ENCODE assay signal across 11 cellular contexts in the genomic region with DNA sequence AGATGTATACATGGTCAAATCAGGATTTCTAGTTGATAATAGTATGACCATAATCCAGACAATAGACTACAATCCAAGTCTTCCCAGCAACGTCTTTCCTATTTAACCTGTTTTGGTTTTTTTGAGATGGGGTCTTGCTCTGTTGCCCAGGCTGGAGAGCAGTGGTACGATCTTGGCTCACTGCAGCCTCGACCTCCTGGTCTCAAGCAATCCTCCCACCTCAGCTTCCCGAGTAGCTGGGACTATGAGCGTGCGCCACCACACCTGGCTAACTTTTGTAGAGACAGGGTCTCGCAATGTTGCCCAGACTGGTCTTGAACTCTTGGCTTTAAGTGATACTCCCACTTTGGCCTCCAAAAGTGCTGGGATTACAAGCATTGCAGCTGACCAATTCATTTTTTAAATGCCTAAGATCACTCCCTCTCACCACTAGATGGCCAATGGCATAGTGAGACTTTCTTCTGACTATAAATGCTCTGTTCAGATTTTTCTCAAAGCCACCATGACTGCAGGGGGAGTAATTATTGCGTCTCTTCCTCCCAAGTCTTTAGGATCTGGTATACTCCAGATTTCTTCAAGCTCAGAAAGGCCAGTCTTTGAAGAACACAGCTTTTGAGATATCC. TPM values are rescaled to one million over a fixed set of nuclear protein-coding genes. Genes with fewer than 3 reads are reported as not detected.
DNase-seq lines count a peak whose midpoint lies in the region; ATAC-seq, FAIRE-seq and TF ChIP-seq lines count a peak whose summit lies in the region.
"Had no signal": no experiment of that assay in that cellular context is flagged by ENCODE, and none has a peak within 500 bp of the region (broad histone marks: within the 10 kb centered on the region; RNA-seq: fewer than 3 reads in every experiment).

No MANE protein-coding gene starts in this region.

- peaks cover 0 to 10% of the 10 kb centered on the region in 2 experiments; a peak in 4 of 5 replicates for H3K4me1 ChIP-seq in K562 (replicated peaks in 1 of 2; ENCODE audit: control insufficient read depth in 2 of 2, insufficient read depth in 2 of 2, low read length in 2 of 2)

- H3K9ac ChIP-seq in K562 (ENCODE audit: insufficient read depth in 1 of 2, low read depth in 2 of 2, low read length in 2 of 2) = no peak overlapping the region

- no peak overlapping the region for H3K4me3 Mint-ChIP-seq in mesothelial cell of epicardium
- H3K4me3 Mint-ChIP-seq in activated CD4-positive, alpha-beta memory T cell treated with anti-CD3 and anti-CD28 coated beads, Interleukin-2, amount 10 ng/mL, durations not matched to agents 7 days and 5 days = no peak overlapping the region

- peak; percentile 64 for ATAC-seq in K562

- H3K27me3 ChIP-seq in K562 (ENCODE audit: control insufficient read depth in 2 of 2, insufficient read depth in 2 of 2, low read length in 2 of 2) = no peaks in the 10 kb centered on the region

- peaks cover 30% of the 10 kb centered on the region for H3K36me3 Mint-ChIP-seq in mesothelial cell of epicardium
- H3K36me3 Mint-ChIP-seq in activated CD4-positive, alpha-beta memory T cell treated with anti-CD3 and anti-CD28 coated beads, Interleukin-2, amount 10 ng/mL, durations not matched to agents 7 days and 5 days (ENCODE audit: low read depth) = peaks cover 52% of the 10 kb centered on the region

- TF ChIP-seq RAD21 in K562 (CRISPR knock-in tag; conservative IDR thresholded peaks at IDR 0.05 in 1 of 2, IDR thresholded peaks at IDR 0.05 in 1 of 2) = peak; percentile 21 to 35; a peak in 2 of 4 replicates

- no peak overlapping the region for H3K4me2 ChIP-seq in K562 (ENCODE audit: insufficient read depth, low read length)

- H3K27me3 Mint-ChIP-seq in mesothelial cell of epicardium (ENCODE audit: low read depth) = no peaks in the 10 kb centered on the region
- no peaks in the 10 kb centered on the region for H3K27me3 Mint-ChIP-seq in activated CD4-positive, alpha-beta memory T cell treated with anti-CD3 and anti-CD28 coated beads, Interleukin-2, amount 10 ng/mL, durations not matched to agents 7 days and 5 days

- in situ Hi-C loops in K562 (cut with MboI) = no loop called here

- intact Hi-C loops in K562 (cut with micrococcal nuclease) = no loop called here

- no TSS peak for BruUV-seq in K562 (replicated peaks; lab: Mats Ljungman, UMichigan)

- no peaks in the 10 kb centered on the region for H3K9me3 Mint-ChIP-seq in mesothelial cell of epicardium
- no peaks in the 10 kb centered on the region for H3K9me3 Mint-ChIP-seq in activated CD4-positive, alpha-beta memory T cell treated with anti-CD3 and anti-CD28 coated beads, Interleukin-2, amount 10 ng/mL, durations not matched to agents 7 days and 5 days

- peaks cover 1% of the 10 kb centered on the region; the same call in 2 of the 3 replicates for H3K36me3 ChIP-seq in K562 (ENCODE audit: control insufficient read depth, insufficient read depth, low read length)

- H3K4me1 Mint-ChIP-seq in mesothelial cell of epicardium = no peaks in the 10 kb centered on the region
- peaks cover 3% of the 10 kb centered on the region for H3K4me1 Mint-ChIP-seq in activated CD4-positive, alpha-beta memory T cell treated with anti-CD3 and anti-CD28 coated beads, Interleukin-2, amount 10 ng/mL, durations not matched to agents 7 days and 5 days

- peak; percentile 55 for FAIRE-seq in K562 (lab: Jason Lieb, UNC)
- no peak for FAIRE-seq in D721Med (lab: Jason Lieb, UNC)

- CTCF ChIA-PET in K562 (lab: Yijun Ruan, JAX; ENCODE audit: low intra/inter-chr PET ratio) = no interaction called here
- CTCF ChIA-PET in activated CD4-positive, alpha-beta memory T cell treated with anti-CD3 and anti-CD28 coated beads, Interleukin-2, amount 10 ng/mL, durations not matched to agents 7 days and 5 days (lab: Charles Lee) = interaction anchor here (0.6 to 2.1 kb wide), 9 partner anchors 10 to 197 kb away, joined by 3 to 13 read pairs (median 4); no protein-coding TSS in a partner anchor

- H3K27ac Mint-ChIP-seq in mesothelial cell of epicardium = no peak overlapping the region
- H3K27ac Mint-ChIP-seq in activated CD4-positive, alpha-beta memory T cell treated with anti-CD3 and anti-CD28 coated beads, Interleukin-2, amount 10 ng/mL, durations not matched to agents 7 days and 5 days = no peak overlapping the region

- no peaks in the 10 kb centered on the region for H3K79me2 ChIP-seq in K562 (ENCODE audit: control insufficient read depth, insufficient read depth, low read length)

- DNase-seq in DMS114 treated with DMSO at 0.1 percent for 48 hours (lab: John Stamatoyannopoulos, UW; ENCODE audit: unreplicated experiment) (peak; percentile 32), HT1080 (ENCODE audit: low read depth) (peak; percentile 10), K562 (ENCODE audit: extremely low read depth in 1 of 4, low spot score in 3 of 4) (peak; percentile 22 to 47 (median 31)), mesothelial cell of epicardium (ENCODE audit: low spot score in 2 of 2, unreplicated experiment in 2 of 2) (no peak), anterior cingulate cortex (lab: John Stamatoyannopoulos, UW) (no peak), KG1 (lab: John Stamatoyannopoulos, UW) (no peak), D721Med (ENCODE audit: insufficient read length, low spot score) (no peak)
- no peak for DNase-seq in activated CD4-positive, alpha-beta memory T cell treated with anti-CD3 and anti-CD28 coated beads, Interleukin-2, amount 10 ng/mL, durations not matched to agents 7 days and 5 days
- DNase-seq: activated CD4-positive, alpha-beta T cell treated with anti-CD3 and anti-CD28 coated beads for 4 hours; NCI-H1436 treated with DMSO at 0.1 percent for 48 hours had no signal

- TF ChIP-seq EP300 in K562 (IDR thresholded peaks at IDR 0.05; ENCODE audit: low read length) = no peak

- POLR2A ChIA-PET in K562 (lab: Yijun Ruan, JAX) = interaction anchor here (1.0 to 3.0 kb wide), 6 partner anchors 10 to 196 kb away, joined by 3 to 12 read pairs (median 4); a partner anchor contains a TSS
- POLR2A ChIA-PET in activated CD4-positive, alpha-beta memory T cell treated with anti-CD3 and anti-CD28 coated beads, Interleukin-2, amount 10 ng/mL, durations not matched to agents 7 days and 5 days (lab: Charles Lee) = interaction anchor here (1.4 to 2.1 kb wide), 3 partner anchors 9 to 196 kb away, joined by 5 to 11 read pairs (median 8); a partner anchor contains a TSS

- peak; percentile 45 to 62 (median 56); a peak in 5 of 6 replicates for TF ChIP-seq CTCF in K562 (IDR thresholded peaks at IDR 0.05 in 2 of 3, conservative IDR thresholded peaks at IDR 0.05 in 1 of 3; ENCODE audit: insufficient read depth in 2 of 3, low read depth in 1 of 3, low read length in 3 of 3)
- TF ChIP-seq CTCF in mesothelial cell of epicardium (IDR thresholded peaks at IDR 0.05; ENCODE audit: unreplicated experiment) = peak; percentile 43
- no peak for TF ChIP-seq CTCF in D721Med (IDR thresholded peaks at IDR 0.05; ENCODE audit: insufficient read depth, missing control alignments)

- no peak overlapping the region for H3K4me3 ChIP-seq in K562

- no peak overlapping the region for H2AFZ ChIP-seq in K562 (ENCODE audit: low read depth, low read length)

- no peak overlapping the region for H3K27ac ChIP-seq in K562 (ENCODE audit: extremely low read depth, low read depth, low read length)
- H3K27ac ChIP-seq: epithelial cell of prostate had no signal

- H3K9me1 ChIP-seq in K562 (ENCODE audit: control insufficient read depth, insufficient read depth, low read length) = no peaks in the 10 kb centered on the region

- WGBS in K562 (ENCODE audit: insufficient coverage, low coverage, missing lambda C conversion rate) = 83% methylated on average over 6 of the region's 8 CpGs

- 0 out of 2 replicates have a peak, but pooled peaks have one; percentile 50 for TF ChIP-seq POLR2A in K562 (conservative IDR thresholded peaks at IDR 0.05)

- no peaks in the 10 kb centered on the region for H4K20me1 ChIP-seq in K562 (replicated peaks; ENCODE audit: control insufficient read depth, insufficient read depth, low read length)

- H3K9me3 ChIP-seq in K562 (replicated peaks; ENCODE audit: control insufficient read depth, insufficient read depth, low read depth, low read length) = no peaks in the 10 kb centered on the region

TF ChIP-seq in K562, 482 proteins besides CTCF, POLR2A, EP300 and RAD21 (continues in another document):
- TF ChIP-seq POLR3G (IDR thresholded peaks at IDR 0.05; ENCODE audit: extremely low read depth, insufficient read length, insufficient replicate concordance) = no peak
- no peak for TF ChIP-seq SIRT6 (IDR thresholded peaks at IDR 0.05; ENCODE audit: low read depth, low read length)
- TF ChIP-seq ZNF121 (CRISPR knock-in tag; conservative IDR thresholded peaks at IDR 0.05) = peak; percentile 98

RNA-seq across cellular contexts. Expression of a gene that starts 47.6 kb away (rescaled TPM):
- 29.2 and 34.6 TPM in 2 replicates for total RNA-seq in HT1080 (2014; rRNA removed; shearing (Covaris generic))
- 32.2 and 34.1 TPM in 2 replicates for polyA plus RNA-seq in HT1080 (2015; cell fraction: cytosol; rRNA removed)
- 34.9 and 40.5 TPM in 2 replicates for polyA plus RNA-seq in HT1080 (2015; cell fraction: nucleus; rRNA removed)
- total RNA-seq in K562 (2011; cell fraction: chromatin; rRNA removed; ENCODE audit: low replicate concordance) = 95.1 and 247 TPM in 2 replicates
- 40.4 and 52.4 TPM in 2 replicates for total RNA-seq in K562 (2011; cell fraction: nucleolus; rRNA removed)
- 85.7 and 116 TPM in 2 replicates for total RNA-seq in K562 (2011; cell fraction: nucleoplasm; rRNA removed)
- total RNA-seq in K562 (2014; rRNA removed) = 67.5 and 73.0 TPM in 2 replicates
- 86.9 and 102 TPM in 2 replicates for total RNA-seq in K562 (2014; rRNA removed; fragmentation: Illumina TruSeq; extraction: Trizol)
- total RNA-seq in K562 (2015; rRNA removed; fragmentation: Illumina TruSeq; extraction: Trizol) = 57.1 and 57.8 TPM in 2 replicates
- total RNA-seq in K562 (2021) = 85.4 and 94.0 TPM in 2 replicates
- 99.7 and 135 TPM in 2 replicates for polyA plus RNA-seq in K562 (2011; rRNA removed)
- 21.9 and 34.3 TPM in 2 replicates for polyA plus RNA-seq in K562 (2011; cell fraction: cytosol; rRNA removed)
- 60.8 and 87.5 TPM in 2 replicates for polyA plus RNA-seq in K562 (2011; cell fraction: nucleus; rRNA removed)
- polyA plus RNA-seq in K562 (2012) = 41.1 and 47.5 TPM in 2 replicates
- polyA plus RNA-seq in K562 (2014; fragmentation: Illumina TruSeq; extraction: Trizol) = 46.8 and 49.3 TPM in 2 replicates
- polyA plus RNA-seq in K562 (2014; fragmentation: Nextera tagmentation; extraction: Ambion mirVana) = 10 to 100 TPM; 19.8 to 24.7 TPM
- 45.2 and 55.8 TPM in 2 replicates for polyA plus RNA-seq in K562 (2014; rRNA removed)
- 160 and 182 TPM in 2 replicates for polyA minus RNA-seq in K562 (2011; rRNA and poly(A)+ RNA removed)
- 50.5 and 52.8 TPM in 2 replicates for polyA minus RNA-seq in K562 (2011; cell fraction: cytosol; rRNA and poly(A)+ RNA removed)
- polyA minus RNA-seq in K562 (2011; cell fraction: nucleus; rRNA and poly(A)+ RNA removed) = 79.6 and 164 TPM in 2 replicates
- 73.9 to 84.8 TPM (median 80.7 TPM) in 3 replicates for total RNA-seq in mesothelial cell of epicardium
- 100 to 1,000 TPM; 104 to 119 TPM for total RNA-seq in activated CD4-positive, alpha-beta memory T cell treated with anti-CD3 and anti-CD28 coated beads, Interleukin-2, amount 10 ng/mL, durations not matched to agents 7 days and 5 days

Comparison
In these comparisons a context has a peak if more than half of its experiments do, and no peak if none do; other contexts are left out.
1. DNase-seq: peak in DMS114 treated with DMSO at 0.1 percent for 48 hours (single experiment), HT1080 (single experiment) and K562 (4 of 4); none in mesothelial cell of epicardium (0 of 2), anterior cingulate cortex (0 of 58), KG1 (single experiment), D721Med (single experiment) and activated CD4-positive, alpha-beta memory T cell treated with anti-CD3 and anti-CD28 coated beads, Interleukin-2, amount 10 ng/mL, durations not matched to agents 7 days and 5 days (single experiment).